In genomic region chr1:171817511-171818265, GRCh38 we compare ENCODE assay signal across 9 cellular contexts. TPM values are rescaled to one million over a fixed set of nuclear protein-coding genes. Genes with fewer than 3 reads are reported as not detected.
DNase-seq lines count a peak whose midpoint lies in the region; ATAC-seq and TF ChIP-seq lines count a peak whose summit lies in the region.
"Had no signal": no experiment of that assay in that cellular context is flagged by ENCODE, and none has a peak within 500 bp of the region (broad histone marks: within the 10 kb centered on the region; RNA-seq: fewer than 3 reads in every experiment).

No MANE protein-coding gene starts in this region.

- H3K36me3 ChIP-seq in BE2C (no peaks in the 10 kb centered on the region), MG63 (no peaks in the 10 kb centered on the region), upper lobe of left lung (no peaks in the 10 kb centered on the region)

- H3K27me3 ChIP-seq in BE2C = no peaks in the 10 kb centered on the region
- H3K27me3 ChIP-seq in MG63 = no peaks in the 10 kb centered on the region
- no peaks in the 10 kb centered on the region for H3K27me3 ChIP-seq in upper lobe of left lung

- ATAC-seq in GM21390 (IDR thresholded peaks at IDR 0.05; ENCODE audit: unreplicated experiment) (peak; percentile 79), upper lobe of left lung (ENCODE audit: low FRiP score in 2 of 2) (peak; percentile 46 to 58), HG02852 (IDR thresholded peaks at IDR 0.05; ENCODE audit: unreplicated experiment) (no peak)
- ATAC-seq in activated T-cell treated with anti-CD3 and anti-CD28 coated beads, Interleukin-2, amount 50 U/mL, for 72 hours (replicated peaks in 1 of 2) = peak; percentile 99

- TF ChIP-seq POLR2A in upper lobe of left lung (IDR thresholded peaks at IDR 0.05) = no peak

- peak overlapping the region; percentile 79 to 85 for H3K4me3 Mint-ChIP-seq in activated T-cell treated with anti-CD3 and anti-CD28 coated beads, Interleukin-2, amount 50 U/mL, for 72 hours
- H3K4me3 Mint-ChIP-seq: central memory CD8-positive, alpha-beta T cell had no signal

- 31 to 41% methylated on average over 3 of the region's 3 CpGs for WGBS in upper lobe of left lung, 2 donors

- H3K4me1 ChIP-seq in BE2C = peaks cover 2% of the 10 kb centered on the region
- no peaks in the 10 kb centered on the region for H3K4me1 ChIP-seq in upper lobe of left lung

- H3K27me3 Mint-ChIP-seq in activated T-cell treated with anti-CD3 and anti-CD28 coated beads, Interleukin-2, amount 50 U/mL, for 72 hours (ENCODE audit: low read depth) = no peaks in the 10 kb centered on the region
- H3K27me3 Mint-ChIP-seq: central memory CD8-positive, alpha-beta T cell had no signal

- peak overlapping the region; percentile 26 for H3K27ac Mint-ChIP-seq in activated T-cell treated with anti-CD3 and anti-CD28 coated beads, Interleukin-2, amount 50 U/mL, for 72 hours

- H3K4me3 ChIP-seq in BE2C (ENCODE audit: low read depth, low read length) (no peak overlapping the region), MG63 (no peak overlapping the region), upper lobe of left lung (no peak overlapping the region), coronary artery (no peak overlapping the region)

- H3K36me3 Mint-ChIP-seq in activated T-cell treated with anti-CD3 and anti-CD28 coated beads, Interleukin-2, amount 50 U/mL, for 72 hours (ENCODE audit: insufficient read depth in 2 of 2) = no peaks in the 10 kb centered on the region

- TF ChIP-seq CTCF in BE2C (IDR thresholded peaks at IDR 0.05; ENCODE audit: low read depth, low read length) (no peak), upper lobe of left lung (IDR thresholded peaks at IDR 0.05) (no peak), coronary artery (IDR thresholded peaks at IDR 0.05) (no peak)

- peaks cover 22% of the 10 kb centered on the region for H3K4me1 Mint-ChIP-seq in activated T-cell treated with anti-CD3 and anti-CD28 coated beads, Interleukin-2, amount 50 U/mL, for 72 hours (ENCODE audit: low read depth)
- H3K4me1 Mint-ChIP-seq: central memory CD8-positive, alpha-beta T cell had no signal

- no peak overlapping the region for H3K27ac ChIP-seq in upper lobe of left lung
- no peak overlapping the region for H3K27ac ChIP-seq in coronary artery

- DNase-seq in BE2C (peak; percentile 25), MG63 (peak; percentile 65), iPS-NIHi11 (ENCODE audit: low spot score) (peak; percentile 26), upper lobe of left lung (peak in 1 of 2 donors; percentile 27), coronary artery (ENCODE audit: low spot score) (no peak)
- DNase-seq in activated T-cell treated with anti-CD3 and anti-CD28 coated beads, Interleukin-2, amount 50 U/mL, for 72 hours = peak; percentile 72 to 79

- H3K9me3 Mint-ChIP-seq in activated T-cell treated with anti-CD3 and anti-CD28 coated beads, Interleukin-2, amount 50 U/mL, for 72 hours = no peaks in the 10 kb centered on the region
- H3K9me3 Mint-ChIP-seq: central memory CD8-positive, alpha-beta T cell had no signal

- TF ChIP-seq EP300 in upper lobe of left lung (IDR thresholded peaks at IDR 0.05) = no peak

- H3K9me3 ChIP-seq in BE2C (no peaks in the 10 kb centered on the region), MG63 (no peaks in the 10 kb centered on the region), upper lobe of left lung (no peaks in the 10 kb centered on the region)

RNA-seq across cellular contexts. Expression of gene DNM3, which starts 23.6 kb away (rescaled TPM):
- 0.85 TPM for polyA plus RNA-seq in BE2C (2012; ENCODE audit: insufficient read depth, insufficient read length, low read depth)
- total RNA-seq in MG63 (2014; rRNA removed; shearing (Covaris generic); ENCODE audit: low replicate concordance) = 0.10 TPM in 1 of 2 replicates, not detected in the other
- total RNA-seq in activated T-cell treated with anti-CD3 and anti-CD28 coated beads, Interleukin-2, amount 50 U/mL, for 72 hours = 1 to 10 TPM; 1.5 to 3.4 TPM
- 10 to 100 TPM in 3 of 6 donors, 1 to 10 TPM in 3; 7.1 to 30.4 (median 10.3) TPM for total RNA-seq in upper lobe of left lung

RNA-seq across cellular contexts. Expression of gene METTL13, which starts 36.2 kb away (rescaled TPM):
- polyA plus RNA-seq in BE2C (2012; ENCODE audit: insufficient read depth, insufficient read length, low read depth) = 119 TPM
- total RNA-seq in MG63 (2014; rRNA removed; shearing (Covaris generic); ENCODE audit: low replicate concordance) = 45.0 and 71.2 TPM in 2 replicates
- total RNA-seq in activated T-cell treated with anti-CD3 and anti-CD28 coated beads, Interleukin-2, amount 50 U/mL, for 72 hours = 10 to 100 TPM; 38.0 to 46.4 TPM
- total RNA-seq in upper lobe of left lung = 10 to 100 TPM; 13.9 to 33.5 (median 27.6) TPM
